Comparison of ENCODE assay signal across 18 cellular contexts in genomic region chr6:52186480-52186879, GRCh38. TPM values are rescaled to one million over a fixed set of nuclear protein-coding genes. Genes with fewer than 3 reads are reported as not detected.
DNase-seq lines count a peak whose midpoint lies in the region; ATAC-seq, FAIRE-seq and TF ChIP-seq lines count a peak whose summit lies in the region.
"Had no signal": no experiment of that assay in that cellular context is flagged by ENCODE, and none has a peak within 500 bp of the region (broad histone marks: within the 10 kb centered on the region; RNA-seq: fewer than 3 reads in every experiment).

No MANE protein-coding gene starts in this region.

- H3K4me1 ChIP-seq in CD4-positive, alpha-beta memory T cell (ENCODE audit: insufficient read depth, low read length), result no peaks in the 10 kb centered on the region
- no peaks in the 10 kb centered on the region for H3K4me1 ChIP-seq in right cardiac atrium (ENCODE audit: control insufficient read depth, insufficient read depth, low read length)

- CTCF ChIA-PET in CD4-positive, alpha-beta memory T cell (lab: Charles Lee; ENCODE audit: partially characterized antibody), result no interaction called here

- WGBS in right cardiac atrium, result 87% methylated on average over 5 of the region's 5 CpGs

- no peak overlapping the region for H3K4me3 ChIP-seq in CD4-positive, alpha-beta memory T cell (ENCODE audit: low read length in 2 of 2)
- H3K4me3 ChIP-seq in right cardiac atrium (ENCODE audit: low read length), result no peak overlapping the region
- H3K4me3 ChIP-seq: mucosa of descending colon had no signal

- H3K36me3 Mint-ChIP-seq in CD4-positive, alpha-beta memory T cell, result no peaks in the 10 kb centered on the region
- H3K36me3 Mint-ChIP-seq: activated naive CD8-positive, alpha-beta T cell treated with anti-CD3 and anti-CD28 coated beads, Interleukin-2, amount 10 ng/mL, durations not matched to agents 7 days and 5 days had no signal

- POLR2A ChIA-PET in CD4-positive, alpha-beta memory T cell (lab: Charles Lee; ENCODE audit: partially characterized antibody), result no interaction called here

- no peak for TF ChIP-seq POLR2A in GM12892 (IDR thresholded peaks at IDR 0.05; ENCODE audit: low read depth, low read length)

- intact Hi-C loops in CD4-positive, alpha-beta memory T cell (cut with micrococcal nuclease), result no loop called here
- intact Hi-C loops in right cardiac atrium (cut with DNase I), result no loop called here

- H3K27me3 Mint-ChIP-seq in CD4-positive, alpha-beta memory T cell, result peaks cover 16 to 17% of the 10 kb centered on the region in 2 donors

- H3K27me3 ChIP-seq in CD4-positive, alpha-beta memory T cell (ENCODE audit: insufficient read depth, low read length), result no peaks in the 10 kb centered on the region
- H3K27me3 ChIP-seq in right cardiac atrium (ENCODE audit: control insufficient read depth, insufficient read depth), result no peaks in the 10 kb centered on the region

- H3K27ac ChIP-seq in CD4-positive, alpha-beta memory T cell (ENCODE audit: low read depth, low read length), result no peak overlapping the region
- no peak overlapping the region for H3K27ac ChIP-seq in right cardiac atrium (ENCODE audit: low read length)
- H3K27ac ChIP-seq: parathyroid adenoma had no signal

- no peaks in the 10 kb centered on the region for H3K36me3 ChIP-seq in CD4-positive, alpha-beta memory T cell (ENCODE audit: insufficient read depth, low read length)

- peaks cover 0 to 2% (median 0%) of the 10 kb centered on the region in 8 donors for H3K9me3 Mint-ChIP-seq in CD4-positive, alpha-beta memory T cell

- ATAC-seq in GM19043 (IDR thresholded peaks at IDR 0.05; ENCODE audit: low read depth, unreplicated experiment) (peak; percentile 67), HG02571 (IDR thresholded peaks at IDR 0.05; ENCODE audit: unreplicated experiment) (peak; percentile 77), HG03280 (IDR thresholded peaks at IDR 0.05; ENCODE audit: unreplicated experiment) (peak; percentile 73), right cardiac atrium (no peak)
- ATAC-seq: mucosa of descending colon had no signal

- no peak for FAIRE-seq in GM12892 (lab: Jason Lieb, UNC)
- FAIRE-seq: A204.1, endothelial cell of umbilical vein had no signal

- no peak overlapping the region for H3K27ac Mint-ChIP-seq in CD4-positive, alpha-beta memory T cell
- H3K27ac Mint-ChIP-seq: activated naive CD8-positive, alpha-beta T cell treated with anti-CD3 and anti-CD28 coated beads, Interleukin-2, amount 10 ng/mL, durations not matched to agents 7 days and 5 days had no signal

- no peak for DNase-seq in CD4-positive, alpha-beta memory T cell
- DNase-seq in HPDE6-E6E7 (ENCODE audit: extremely low spot score) (no peak), right cardiac atrium (no peak), GM12892 (ENCODE audit: insufficient read length) (no peak), iPS-NIHi7 (ENCODE audit: extremely low spot score) (no peak)
- DNase-seq: activated naive CD8-positive, alpha-beta T cell treated with anti-CD3 and anti-CD28 coated beads, Interleukin-2, amount 10 ng/mL, durations not matched to agents 7 days and 5 days; islet precursor cell; Karpas-422; mucosa of descending colon; NCI-H1694; NCI-H526 treated with DMSO at 0.1 percent for 48 hours; SHP77 had no signal

- peaks cover 0 to 6% (median 3%) of the 10 kb centered on the region in 4 donors for H3K4me1 Mint-ChIP-seq in CD4-positive, alpha-beta memory T cell
- H3K4me1 Mint-ChIP-seq: activated naive CD8-positive, alpha-beta T cell treated with anti-CD3 and anti-CD28 coated beads, Interleukin-2, amount 10 ng/mL, durations not matched to agents 7 days and 5 days had no signal

- peak overlapping the region in 6 of 8 donors; percentile 40 to 68 (median 57) for H3K4me3 Mint-ChIP-seq in CD4-positive, alpha-beta memory T cell
- H3K4me3 Mint-ChIP-seq: activated naive CD8-positive, alpha-beta T cell treated with anti-CD3 and anti-CD28 coated beads, Interleukin-2, amount 10 ng/mL, durations not matched to agents 7 days and 5 days had no signal

- no peaks in the 10 kb centered on the region for H3K9me3 ChIP-seq in CD4-positive, alpha-beta memory T cell (ENCODE audit: control insufficient read depth in 1 of 2, low read length in 2 of 2)
- no peaks in the 10 kb centered on the region for H3K9me3 ChIP-seq in right cardiac atrium (ENCODE audit: control insufficient read depth, low read length)
- H3K9me3 ChIP-seq: mucosa of descending colon had no signal

RNA-seq across cellular contexts. Expression of gene IL17A, which starts 0.3 kb away (rescaled TPM):
- not detected for total RNA-seq in CD4-positive, alpha-beta memory T cell
- polyA plus RNA-seq in CD4-positive, alpha-beta memory T cell, result under 1 TPM; 0.13 to 0.16 TPM
- not detected for total RNA-seq in right cardiac atrium
- not detected for polyA plus RNA-seq in right cardiac atrium
- not detected for polyA plus RNA-seq in GM12892 (2012; ENCODE audit: missing spikeins)
- total RNA-seq: activated naive CD8-positive, alpha-beta T cell treated with anti-CD3 and anti-CD28 coated beads, Interleukin-2, amount 10 ng/mL, durations not matched to agents 7 days and 5 days; endothelial cell of umbilical vein; mucosa of descending colon had no signal
- polyA plus RNA-seq: endothelial cell of umbilical vein had no signal

RNA-seq across cellular contexts. Expression of gene IL17F, which starts 57.8 kb away (rescaled TPM):
- total RNA-seq in CD4-positive, alpha-beta memory T cell, result not detected
- polyA plus RNA-seq in CD4-positive, alpha-beta memory T cell, result not detected
- not detected for total RNA-seq in right cardiac atrium
- polyA plus RNA-seq in right cardiac atrium, result not detected
- not detected for polyA plus RNA-seq in GM12892 (2012; ENCODE audit: missing spikeins)
- total RNA-seq: activated naive CD8-positive, alpha-beta T cell treated with anti-CD3 and anti-CD28 coated beads, Interleukin-2, amount 10 ng/mL, durations not matched to agents 7 days and 5 days; endothelial cell of umbilical vein; mucosa of descending colon had no signal
- polyA plus RNA-seq: endothelial cell of umbilical vein had no signal

Comparison
In these comparisons a context has a peak if more than half of its experiments do, and no peak if none do; other contexts are left out.
1. ATAC-seq: peak in GM19043 (single experiment), HG02571 (single experiment) and HG03280 (single experiment); none in right cardiac atrium (0 of 2).